In the genomic region with DNA sequence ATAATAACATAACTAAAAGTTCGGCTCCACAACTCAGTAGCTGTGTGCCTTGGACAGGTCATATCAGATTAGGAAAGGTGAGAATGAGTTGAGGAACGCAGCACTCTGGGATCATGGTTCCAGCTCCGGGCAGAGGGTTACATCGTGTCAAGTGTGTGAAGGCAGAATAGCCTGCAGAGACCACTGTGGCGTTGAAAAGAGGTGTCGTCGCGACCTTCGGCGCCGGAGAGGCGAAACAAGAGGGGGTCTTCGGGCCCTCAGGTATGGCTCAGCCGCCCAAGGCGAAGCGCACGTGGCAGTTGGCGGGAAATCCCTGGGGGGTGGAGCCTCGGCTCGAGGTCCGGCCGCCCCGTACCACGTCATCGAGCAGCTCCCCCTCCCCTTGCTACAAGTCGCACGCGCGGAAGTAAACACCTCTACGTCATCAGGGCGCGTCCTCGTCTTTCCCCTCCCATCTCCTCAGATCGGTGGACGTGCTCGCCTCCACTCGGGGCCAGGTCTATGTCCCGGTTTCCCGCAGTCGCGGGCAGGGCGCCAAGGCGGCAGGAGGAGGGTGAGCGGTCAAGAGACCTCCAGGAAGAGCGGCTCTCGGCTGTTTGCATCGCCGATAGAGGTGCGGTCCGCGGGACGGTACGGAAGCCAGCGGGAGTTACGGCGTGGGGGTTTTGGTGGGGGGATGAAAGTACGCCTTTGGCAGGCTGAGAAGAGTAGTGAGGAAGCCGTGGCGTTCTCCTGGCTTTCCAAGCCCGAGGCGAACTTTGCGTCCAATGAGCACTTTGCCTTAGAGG, we compare ENCODE assay signal across 1 cellular context.
A peak's percentile ranks its signal among the peaks of the same experiment; 100 is the strongest.
TF ChIP-seq lines count a peak whose summit lies in the region.

A gene with protein sequence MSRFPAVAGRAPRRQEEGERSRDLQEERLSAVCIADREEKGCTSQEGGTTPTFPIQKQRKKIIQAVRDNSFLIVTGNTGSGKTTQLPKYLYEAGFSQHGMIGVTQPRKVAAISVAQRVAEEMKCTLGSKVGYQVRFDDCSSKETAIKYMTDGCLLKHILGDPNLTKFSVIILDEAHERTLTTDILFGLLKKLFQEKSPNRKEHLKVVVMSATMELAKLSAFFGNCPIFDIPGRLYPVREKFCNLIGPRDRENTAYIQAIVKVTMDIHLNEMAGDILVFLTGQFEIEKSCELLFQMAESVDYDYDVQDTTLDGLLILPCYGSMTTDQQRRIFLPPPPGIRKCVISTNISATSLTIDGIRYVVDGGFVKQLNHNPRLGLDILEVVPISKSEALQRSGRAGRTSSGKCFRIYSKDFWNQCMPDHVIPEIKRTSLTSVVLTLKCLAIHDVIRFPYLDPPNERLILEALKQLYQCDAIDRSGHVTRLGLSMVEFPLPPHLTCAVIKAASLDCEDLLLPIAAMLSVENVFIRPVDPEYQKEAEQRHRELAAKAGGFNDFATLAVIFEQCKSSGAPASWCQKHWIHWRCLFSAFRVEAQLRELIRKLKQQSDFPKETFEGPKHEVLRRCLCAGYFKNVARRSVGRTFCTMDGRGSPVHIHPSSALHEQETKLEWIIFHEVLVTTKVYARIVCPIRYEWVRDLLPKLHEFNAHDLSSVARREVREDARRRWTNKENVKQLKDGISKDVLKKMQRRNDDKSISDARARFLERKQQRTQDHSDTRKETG (plus strand): TSS at position 440 of the 788 bp plus-strand sequence. CDS start 62 bp downstream, at position 502.

TF ChIP-seq in HEK293, 187 proteins besides CTCF, POLR2A, EP300 and RAD21 (continued from another document):
- TF ChIP-seq REPIN1 (tag by site-specific recombination; IDR thresholded peaks at IDR 0.05; ENCODE audit: low read depth) (peak; percentile 71), ZFP37 (tag by site-specific recombination; IDR thresholded peaks at IDR 0.05) (peak; percentile 73), ZXDB (tag by site-specific recombination; IDR thresholded peaks at IDR 0.05) (peak; percentile 98), ZNF660 (tag by site-specific recombination; IDR thresholded peaks at IDR 0.05) (peak; percentile 76), ZNF76 (tag by site-specific recombination; IDR thresholded peaks at IDR 0.05; ENCODE audit: borderline replicate concordance, low read depth) (peak; percentile 87; the same call in 1 of the 2 replicates), ZNF274 (IDR thresholded peaks at IDR 0.05; ENCODE audit: low read length) (no peak), ZNF274 (tag by site-specific recombination; IDR thresholded peaks at IDR 0.05; ENCODE audit: borderline replicate concordance) (no peak), ZNF473 (tag by site-specific recombination; IDR thresholded peaks at IDR 0.05) (no peak), ZNF10 (tag by site-specific recombination; IDR thresholded peaks at IDR 0.05) (peak; percentile 25; the same call in 1 of the 2 replicates), ZNF561 (tag by site-specific recombination; IDR thresholded peaks at IDR 0.05; ENCODE audit: borderline replicate concordance) (peak; percentile 85), ZNF324 (tag by site-specific recombination; IDR thresholded peaks at IDR 0.05) (peak; percentile 100), ZNF335 (tag by site-specific recombination; conservative IDR thresholded peaks at IDR 0.05) (peak; percentile 99), ZNF514 (tag by site-specific recombination; IDR thresholded peaks at IDR 0.05) (no peak), ZNF529 (tag by site-specific recombination; IDR thresholded peaks at IDR 0.05; ENCODE audit: insufficient replicate concordance) (peak; percentile 40), ZNF423 (tag by site-specific recombination; IDR thresholded peaks at IDR 0.05) (peak; percentile 41; the same call in 1 of the 2 replicates), ZNF221 (tag by site-specific recombination; IDR thresholded peaks at IDR 0.05; ENCODE audit: borderline replicate concordance) (no peak), ZNF626 (tag by site-specific recombination; IDR thresholded peaks at IDR 0.05) (no peak), ZNF394 (tag by site-specific recombination; IDR thresholded peaks at IDR 0.05; ENCODE audit: borderline replicate concordance) (peak; percentile 60; the same call in 1 of the 2 replicates), ZBTB1 (tag by site-specific recombination; IDR thresholded peaks at IDR 0.05) (0 out of 2 replicates have a peak, but pooled peaks have one; percentile 52), OSR2 (tag by site-specific recombination; IDR thresholded peaks at IDR 0.05) (no peak), ZNF19 (tag by site-specific recombination; IDR thresholded peaks at IDR 0.05; ENCODE audit: low read depth) (no peak), IKZF3 (tag by site-specific recombination; IDR thresholded peaks at IDR 0.05) (peak; percentile 54; the same call in 1 of the 2 replicates), ZNF239 (tag by site-specific recombination; IDR thresholded peaks at IDR 0.05) (0 out of 2 replicates have a peak, but pooled peaks have one; percentile 39), KLF7 (tag by site-specific recombination; IDR thresholded peaks at IDR 0.05; ENCODE audit: borderline replicate concordance) (peak; percentile 87; the same call in 1 of the 2 replicates), ZNF776 (tag by site-specific recombination; IDR thresholded peaks at IDR 0.05; ENCODE audit: borderline replicate concordance) (no peak), ZNF311 (tag by site-specific recombination; IDR thresholded peaks at IDR 0.05; ENCODE audit: borderline replicate concordance) (no peak), ZSCAN23 (tag by site-specific recombination; IDR thresholded peaks at IDR 0.05) (peak; percentile 70; the same call in 1 of the 2 replicates), ZNF521 (tag by site-specific recombination; IDR thresholded peaks at IDR 0.05) (no peak), SP2 (tag by site-specific recombination; IDR thresholded peaks at IDR 0.05) (peak; percentile 69), MZF1 (tag by site-specific recombination; IDR thresholded peaks at IDR 0.05; ENCODE audit: borderline replicate concordance) (no peak), ZNF157 (tag by site-specific recombination; IDR thresholded peaks at IDR 0.05) (no peak)
- TF ChIP-seq, protein P1, sequence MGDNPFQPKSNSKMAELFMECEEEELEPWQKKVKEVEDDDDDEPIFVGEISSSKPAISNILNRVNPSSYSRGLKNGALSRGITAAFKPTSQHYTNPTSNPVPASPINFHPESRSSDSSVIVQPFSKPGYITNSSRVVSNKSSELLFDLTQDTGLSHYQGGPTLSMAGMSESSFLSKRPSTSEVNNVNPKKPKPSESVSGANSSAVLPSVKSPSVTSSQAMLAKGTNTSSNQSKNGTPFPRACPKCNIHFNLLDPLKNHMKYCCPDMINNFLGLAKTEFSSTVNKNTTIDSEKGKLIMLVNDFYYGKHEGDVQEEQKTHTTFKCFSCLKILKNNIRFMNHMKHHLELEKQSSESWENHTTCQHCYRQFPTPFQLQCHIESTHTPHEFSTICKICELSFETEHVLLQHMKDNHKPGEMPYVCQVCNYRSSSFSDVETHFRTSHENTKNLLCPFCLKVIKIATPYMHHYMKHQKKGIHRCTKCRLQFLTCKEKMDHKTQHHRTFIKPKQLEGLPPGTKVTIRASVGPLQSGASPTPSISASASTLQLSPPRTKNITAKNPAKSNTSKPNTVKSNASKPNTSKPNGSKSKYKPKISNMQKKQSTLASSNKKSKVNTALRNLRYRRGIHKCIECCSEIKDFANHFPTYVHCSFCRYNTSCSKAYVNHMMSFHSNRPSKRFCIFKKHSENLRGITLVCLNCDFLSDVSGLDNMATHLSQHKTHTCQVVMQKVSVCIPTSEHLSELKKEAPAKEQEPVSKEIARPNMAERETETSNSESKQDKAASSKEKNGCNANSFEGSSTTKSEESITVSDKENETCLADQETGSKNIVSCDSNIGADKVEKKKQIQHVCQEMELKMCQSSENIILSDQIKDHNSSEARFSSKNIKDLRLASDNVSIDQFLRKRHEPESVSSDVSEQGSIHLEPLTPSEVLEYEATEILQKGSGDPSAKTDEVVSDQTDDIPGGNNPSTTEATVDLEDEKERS (tag by site-specific recombination; IDR thresholded peaks at IDR 0.05): peak; percentile 91
- TF ChIP-seq, protein P2, sequence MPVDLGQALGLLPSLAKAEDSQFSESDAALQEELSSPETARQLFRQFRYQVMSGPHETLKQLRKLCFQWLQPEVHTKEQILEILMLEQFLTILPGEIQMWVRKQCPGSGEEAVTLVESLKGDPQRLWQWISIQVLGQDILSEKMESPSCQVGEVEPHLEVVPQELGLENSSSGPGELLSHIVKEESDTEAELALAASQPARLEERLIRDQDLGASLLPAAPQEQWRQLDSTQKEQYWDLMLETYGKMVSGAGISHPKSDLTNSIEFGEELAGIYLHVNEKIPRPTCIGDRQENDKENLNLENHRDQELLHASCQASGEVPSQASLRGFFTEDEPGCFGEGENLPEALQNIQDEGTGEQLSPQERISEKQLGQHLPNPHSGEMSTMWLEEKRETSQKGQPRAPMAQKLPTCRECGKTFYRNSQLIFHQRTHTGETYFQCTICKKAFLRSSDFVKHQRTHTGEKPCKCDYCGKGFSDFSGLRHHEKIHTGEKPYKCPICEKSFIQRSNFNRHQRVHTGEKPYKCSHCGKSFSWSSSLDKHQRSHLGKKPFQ (tag by site-specific recombination; IDR thresholded peaks at IDR 0.05): 0 out of 2 replicates have a peak, but pooled peaks have one; percentile 47
- TF ChIP-seq, protein P3, sequence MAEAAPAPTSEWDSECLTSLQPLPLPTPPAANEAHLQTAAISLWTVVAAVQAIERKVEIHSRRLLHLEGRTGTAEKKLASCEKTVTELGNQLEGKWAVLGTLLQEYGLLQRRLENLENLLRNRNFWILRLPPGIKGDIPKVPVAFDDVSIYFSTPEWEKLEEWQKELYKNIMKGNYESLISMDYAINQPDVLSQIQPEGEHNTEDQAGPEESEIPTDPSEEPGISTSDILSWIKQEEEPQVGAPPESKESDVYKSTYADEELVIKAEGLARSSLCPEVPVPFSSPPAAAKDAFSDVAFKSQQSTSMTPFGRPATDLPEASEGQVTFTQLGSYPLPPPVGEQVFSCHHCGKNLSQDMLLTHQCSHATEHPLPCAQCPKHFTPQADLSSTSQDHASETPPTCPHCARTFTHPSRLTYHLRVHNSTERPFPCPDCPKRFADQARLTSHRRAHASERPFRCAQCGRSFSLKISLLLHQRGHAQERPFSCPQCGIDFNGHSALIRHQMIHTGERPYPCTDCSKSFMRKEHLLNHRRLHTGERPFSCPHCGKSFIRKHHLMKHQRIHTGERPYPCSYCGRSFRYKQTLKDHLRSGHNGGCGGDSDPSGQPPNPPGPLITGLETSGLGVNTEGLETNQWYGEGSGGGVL (tag by site-specific recombination; IDR thresholded peaks at IDR 0.05): peak; percentile 90
- TF ChIP-seq, protein P4, sequence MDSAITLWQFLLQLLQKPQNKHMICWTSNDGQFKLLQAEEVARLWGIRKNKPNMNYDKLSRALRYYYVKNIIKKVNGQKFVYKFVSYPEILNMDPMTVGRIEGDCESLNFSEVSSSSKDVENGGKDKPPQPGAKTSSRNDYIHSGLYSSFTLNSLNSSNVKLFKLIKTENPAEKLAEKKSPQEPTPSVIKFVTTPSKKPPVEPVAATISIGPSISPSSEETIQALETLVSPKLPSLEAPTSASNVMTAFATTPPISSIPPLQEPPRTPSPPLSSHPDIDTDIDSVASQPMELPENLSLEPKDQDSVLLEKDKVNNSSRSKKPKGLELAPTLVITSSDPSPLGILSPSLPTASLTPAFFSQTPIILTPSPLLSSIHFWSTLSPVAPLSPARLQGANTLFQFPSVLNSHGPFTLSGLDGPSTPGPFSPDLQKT (IDR thresholded peaks at IDR 0.05; ENCODE audit: borderline replicate concordance, low read depth, low read length): no peak
- TF ChIP-seq, protein P5, sequence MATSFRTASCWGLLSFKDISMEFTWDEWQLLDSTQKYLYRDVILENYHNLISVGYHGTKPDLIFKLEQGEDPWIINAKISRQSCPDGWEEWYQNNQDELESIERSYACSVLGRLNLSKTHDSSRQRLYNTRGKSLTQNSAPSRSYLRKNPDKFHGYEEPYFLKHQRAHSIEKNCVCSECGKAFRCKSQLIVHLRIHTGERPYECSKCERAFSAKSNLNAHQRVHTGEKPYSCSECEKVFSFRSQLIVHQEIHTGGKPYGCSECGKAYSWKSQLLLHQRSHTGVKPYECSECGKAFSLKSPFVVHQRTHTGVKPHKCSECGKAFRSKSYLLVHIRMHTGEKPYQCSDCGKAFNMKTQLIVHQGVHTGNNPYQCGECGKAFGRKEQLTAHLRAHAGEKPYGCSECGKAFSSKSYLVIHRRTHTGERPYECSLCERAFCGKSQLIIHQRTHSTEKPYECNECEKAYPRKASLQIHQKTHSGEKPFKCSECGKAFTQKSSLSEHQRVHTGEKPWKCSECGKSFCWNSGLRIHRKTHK (tag by site-specific recombination; IDR thresholded peaks at IDR 0.05): 0 out of 2 replicates have a peak, but pooled peaks have one; percentile 15
- TF ChIP-seq, protein P6, sequence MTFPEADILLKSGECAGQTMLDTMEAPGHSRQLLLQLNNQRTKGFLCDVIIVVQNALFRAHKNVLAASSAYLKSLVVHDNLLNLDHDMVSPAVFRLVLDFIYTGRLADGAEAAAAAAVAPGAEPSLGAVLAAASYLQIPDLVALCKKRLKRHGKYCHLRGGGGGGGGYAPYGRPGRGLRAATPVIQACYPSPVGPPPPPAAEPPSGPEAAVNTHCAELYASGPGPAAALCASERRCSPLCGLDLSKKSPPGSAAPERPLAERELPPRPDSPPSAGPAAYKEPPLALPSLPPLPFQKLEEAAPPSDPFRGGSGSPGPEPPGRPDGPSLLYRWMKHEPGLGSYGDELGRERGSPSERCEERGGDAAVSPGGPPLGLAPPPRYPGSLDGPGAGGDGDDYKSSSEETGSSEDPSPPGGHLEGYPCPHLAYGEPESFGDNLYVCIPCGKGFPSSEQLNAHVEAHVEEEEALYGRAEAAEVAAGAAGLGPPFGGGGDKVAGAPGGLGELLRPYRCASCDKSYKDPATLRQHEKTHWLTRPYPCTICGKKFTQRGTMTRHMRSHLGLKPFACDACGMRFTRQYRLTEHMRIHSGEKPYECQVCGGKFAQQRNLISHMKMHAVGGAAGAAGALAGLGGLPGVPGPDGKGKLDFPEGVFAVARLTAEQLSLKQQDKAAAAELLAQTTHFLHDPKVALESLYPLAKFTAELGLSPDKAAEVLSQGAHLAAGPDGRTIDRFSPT (tag by site-specific recombination; IDR thresholded peaks at IDR 0.05): no peak
- TF ChIP-seq, protein P7, sequence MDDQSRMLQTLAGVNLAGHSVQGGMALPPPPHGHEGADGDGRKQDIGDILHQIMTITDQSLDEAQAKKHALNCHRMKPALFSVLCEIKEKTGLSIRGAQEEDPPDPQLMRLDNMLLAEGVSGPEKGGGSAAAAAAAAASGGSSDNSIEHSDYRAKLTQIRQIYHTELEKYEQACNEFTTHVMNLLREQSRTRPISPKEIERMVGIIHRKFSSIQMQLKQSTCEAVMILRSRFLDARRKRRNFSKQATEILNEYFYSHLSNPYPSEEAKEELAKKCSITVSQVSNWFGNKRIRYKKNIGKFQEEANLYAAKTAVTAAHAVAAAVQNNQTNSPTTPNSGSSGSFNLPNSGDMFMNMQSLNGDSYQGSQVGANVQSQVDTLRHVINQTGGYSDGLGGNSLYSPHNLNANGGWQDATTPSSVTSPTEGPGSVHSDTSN (CRISPR knock-in tag; IDR thresholded peaks at IDR 0.05): peak; percentile 85
- TF ChIP-seq, protein P8, sequence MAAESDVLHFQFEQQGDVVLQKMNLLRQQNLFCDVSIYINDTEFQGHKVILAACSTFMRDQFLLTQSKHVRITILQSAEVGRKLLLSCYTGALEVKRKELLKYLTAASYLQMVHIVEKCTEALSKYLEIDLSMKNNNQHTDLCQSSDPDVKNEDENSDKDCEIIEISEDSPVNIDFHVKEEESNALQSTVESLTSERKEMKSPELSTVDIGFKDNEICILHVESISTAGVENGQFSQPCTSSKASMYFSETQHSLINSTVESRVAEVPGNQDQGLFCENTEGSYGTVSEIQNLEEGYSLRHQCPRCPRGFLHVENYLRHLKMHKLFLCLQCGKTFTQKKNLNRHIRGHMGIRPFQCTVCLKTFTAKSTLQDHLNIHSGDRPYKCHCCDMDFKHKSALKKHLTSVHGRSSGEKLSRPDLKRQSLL (tag by site-specific recombination; IDR thresholded peaks at IDR 0.05): peak; percentile 97
TF ChIP-seq in HEK293: peak in this region for 109.
